In genomic region chr6:7910654-7911344, GRCh38 we compare ENCODE assay signal across 8 cellular contexts. TPM values are rescaled to one million over a fixed set of nuclear protein-coding genes. Genes with fewer than 3 reads are reported as not detected.
A peak's percentile ranks its signal among the peaks of the same experiment; 100 is the strongest.
DNase-seq lines count a peak whose midpoint lies in the region; ATAC-seq and TF ChIP-seq lines count a peak whose summit lies in the region.

Gene TXNDC5 (minus strand): TSS chr6:7910788. CDS start chr6:7910776, 12 bp downstream.

- no peaks in the 10 kb centered on the region for H3K4me1 Mint-ChIP-seq in CD4-positive, alpha-beta T cell (ENCODE audit: low read depth)
- H3K4me1 Mint-ChIP-seq in activated T-cell treated with anti-CD3 and anti-CD28 coated beads, Interleukin-2, amount 50 U/mL, for 72 hours (ENCODE audit: low read depth), result peaks cover 20% of the 10 kb centered on the region

- intact Hi-C loops in CD4-positive, alpha-beta T cell (cut with DNase I, micrococcal nuclease), result loop anchor here in 1 of 2 experiments (2.0 to 10.0 kb wide), 5 partner anchors 156 to 527 kb away; partner anchors contain the start of genes CAGE1, EEF1E1, RIOK1 and SLC35B3
- intact Hi-C loops in PC-9 (cut with micrococcal nuclease; ENCODE audit: unreplicated experiment) (loop anchor here (1.0 to 5.0 kb wide), 2 partner anchors 65 to 183 kb away; partner anchors contain the start of gene BMP6), esophagus squamous epithelium (cut with DNase I) (no loop called here)

- H3K9me3 Mint-ChIP-seq in CD4-positive, alpha-beta T cell, result no peaks in the 10 kb centered on the region
- H3K9me3 Mint-ChIP-seq in activated T-cell treated with anti-CD3 and anti-CD28 coated beads, Interleukin-2, amount 50 U/mL, for 72 hours, result no peaks in the 10 kb centered on the region

- H3K4me2 ChIP-seq in PC-9, result peak within 1 kb of the TSS; percentile 97

- WGBS in esophagus squamous epithelium, 2 donors, result 40% methylated on average over 4 of the region's 75 CpGs; no CpG with 5 or more reads in 1 of the 2 donors

- H3K9me3 ChIP-seq in CD4-positive, alpha-beta T cell (ENCODE audit: control insufficient read depth, low read length), result no peaks in the 10 kb centered on the region
- H3K9me3 ChIP-seq in PC-9 (ENCODE audit: insufficient read depth, low read depth) (no peaks in the 10 kb centered on the region), esophagus squamous epithelium (no peaks in the 10 kb centered on the region)

- H3K4me3 ChIP-seq in HL-60 (replicated peaks; ENCODE audit: insufficient read depth, low read length) (peak within 1 kb of the TSS; percentile 85), PC-9 (peak within 1 kb of the TSS; percentile 75), esophagus squamous epithelium (peak within 1 kb of the TSS; percentile 74 to 97 (median 92))

- peak; percentile 85 for ATAC-seq in CD4-positive, alpha-beta T cell (ENCODE audit: poor library complexity)
- peak; percentile 76 for ATAC-seq in GM19463 (IDR thresholded peaks at IDR 0.05; ENCODE audit: unreplicated experiment)
- ATAC-seq in activated T-cell treated with anti-CD3 and anti-CD28 coated beads, Interleukin-2, amount 50 U/mL, for 72 hours (replicated peaks in 1 of 2), result peak; percentile 90 to 91

- no peaks in the 10 kb centered on the region for H3K36me3 ChIP-seq in PC-9 (ENCODE audit: low read depth)
- H3K36me3 ChIP-seq in esophagus squamous epithelium, result no peaks in the 10 kb centered on the region

- H3F3A ChIP-seq in PC-9 (ENCODE audit: insufficient read depth, low read depth), result peaks cover 13% of the 10 kb centered on the region

- CTCF ChIA-PET in CD4-positive, alpha-beta T cell (lab: Charles Lee), result no interaction called here
- CTCF ChIA-PET in PC-9 (lab: Charles Lee), result interaction anchor here (0.6 kb wide), 1 partner anchor 20 kb away, joined by 3 read pairs; no protein-coding TSS in a partner anchor

- POLR2A ChIA-PET in CD4-positive, alpha-beta T cell (lab: Charles Lee), result interaction anchor here (1.0 kb wide), 1 partner anchor 154 kb away, joined by 3 read pairs; no protein-coding TSS in a partner anchor
- POLR2A ChIA-PET in PC-9 (lab: Charles Lee; ENCODE audit: unreplicated experiment), result interaction anchor here (0.6 kb wide), 2 partner anchors 154 to 248 kb away, joined by 3 to 5 read pairs; no protein-coding TSS in a partner anchor

- H3K9me2 ChIP-seq in PC-9 (ENCODE audit: insufficient read depth), result no peaks in the 10 kb centered on the region

- H3K36me3 Mint-ChIP-seq in CD4-positive, alpha-beta T cell (ENCODE audit: low read depth), result no peaks in the 10 kb centered on the region
- H3K36me3 Mint-ChIP-seq in activated T-cell treated with anti-CD3 and anti-CD28 coated beads, Interleukin-2, amount 50 U/mL, for 72 hours (ENCODE audit: insufficient read depth in 2 of 2), result no peaks in the 10 kb centered on the region

- peaks cover 38% of the 10 kb centered on the region for H3K79me2 ChIP-seq in PC-9 (ENCODE audit: low read depth)

- no peak within 1 kb of the TSS for H3K27ac Mint-ChIP-seq in CD4-positive, alpha-beta T cell
- peak within 1 kb of the TSS; percentile 31 for H3K27ac Mint-ChIP-seq in activated T-cell treated with anti-CD3 and anti-CD28 coated beads, Interleukin-2, amount 50 U/mL, for 72 hours

- peaks cover 14% of the 10 kb centered on the region; the same call in 1 of the 2 replicates for H4K20me1 ChIP-seq in PC-9 (ENCODE audit: insufficient read depth)

- peak; percentile 32 to 76 (median 54) for DNase-seq in CD4-positive, alpha-beta T cell
- DNase-seq in HL-60 (ENCODE audit: low read depth in 1 of 2, low spot score in 1 of 2) (peak; percentile 49 to 65), PC-9 (peak in 1 of 2 experiments; percentile 76), esophagus squamous epithelium (lab: John Stamatoyannopoulos, UW) (no peak), myocyte (ENCODE audit: low read depth) (peak; percentile 82)
- DNase-seq in activated T-cell treated with anti-CD3 and anti-CD28 coated beads, Interleukin-2, amount 50 U/mL, for 72 hours, result peak; percentile 80 to 81
- peak; percentile 35 to 55 for DNase-seq in stimulated activated CD8-positive, alpha-beta memory T cell treated with anti-CD3 and anti-CD28 coated beads, Interleukin-7, amount 100 ng/mL, for 48 hours (ENCODE audit: extremely low read depth in 1 of 2, low read depth in 1 of 2)

- no peak for TF ChIP-seq CTCF in CD4-positive, alpha-beta T cell (IDR thresholded peaks at IDR 0.05)
- TF ChIP-seq CTCF in HL-60 (IDR thresholded peaks at IDR 0.05; ENCODE audit: insufficient read depth, low read length), result no peak
- no peak for TF ChIP-seq CTCF in PC-9 (conservative IDR thresholded peaks at IDR 0.05)
- TF ChIP-seq CTCF in esophagus squamous epithelium (IDR thresholded peaks at IDR 0.05), result no peak

- no peak within 1 kb of the TSS for H3K27ac ChIP-seq in CD4-positive, alpha-beta T cell (ENCODE audit: low read depth, low read length)
- H3K27ac ChIP-seq in HL-60 (replicated peaks) (peak within 1 kb of the TSS; percentile 77), PC-9 (peak within 1 kb of the TSS; percentile 41), esophagus squamous epithelium (peak within 1 kb of the TSS; percentile 84 to 91 (median 89))

- no TSS peak for BruUV-seq in PC-9 (replicated peaks; lab: Mats Ljungman, UMichigan)

- H3K27me3 Mint-ChIP-seq in CD4-positive, alpha-beta T cell, result no peaks in the 10 kb centered on the region
- no peaks in the 10 kb centered on the region for H3K27me3 Mint-ChIP-seq in activated T-cell treated with anti-CD3 and anti-CD28 coated beads, Interleukin-2, amount 50 U/mL, for 72 hours (ENCODE audit: low read depth)

- H3K4me1 ChIP-seq in PC-9 (replicated peaks; ENCODE audit: insufficient read depth) (peaks cover 14% of the 10 kb centered on the region; the same call in 1 of the 2 replicates), esophagus squamous epithelium (peaks cover 16 to 36% (median 26%) of the 10 kb centered on the region in 3 donors)

- peak within 1 kb of the TSS; percentile 84 for H3K4me3 Mint-ChIP-seq in CD4-positive, alpha-beta T cell
- H3K4me3 Mint-ChIP-seq in activated T-cell treated with anti-CD3 and anti-CD28 coated beads, Interleukin-2, amount 50 U/mL, for 72 hours, result peak within 1 kb of the TSS; percentile 87 to 89

- no peaks in the 10 kb centered on the region for H3K27me3 ChIP-seq in CD4-positive, alpha-beta T cell (ENCODE audit: control insufficient read depth, insufficient read depth, low read length)
- H3K27me3 ChIP-seq in HL-60 (ENCODE audit: insufficient read depth, poor library complexity, severe bottlenecking) (no peaks in the 10 kb centered on the region), PC-9 (ENCODE audit: insufficient read depth, low read depth) (no peaks in the 10 kb centered on the region), esophagus squamous epithelium (peaks cover 0 to 9% (median 0%) of the 10 kb centered on the region in 4 donors)

- H2AFZ ChIP-seq in PC-9, result peak within 1 kb of the TSS; percentile 88

- TF ChIP-seq POLR2A in esophagus squamous epithelium (IDR thresholded peaks at IDR 0.05), result peak in 2 of 4 donors; percentile 7 to 46

RNA-seq across cellular contexts. Expression of gene TXNDC5, which starts in this region (rescaled TPM):
- total RNA-seq in CD4-positive, alpha-beta T cell, result 1 to 10 TPM; 4.2 to 7.8 TPM
- total RNA-seq in PC-9 (2021) (74.8 and 80.5 TPM in 2 replicates), esophagus squamous epithelium (100 to 1,000 TPM in 2 of 4 donors, 10 to 100 TPM in 2; 51.9 to 125 (median 104) TPM), myocyte (138 and 162 TPM in 2 replicates)
- total RNA-seq in activated T-cell treated with anti-CD3 and anti-CD28 coated beads, Interleukin-2, amount 50 U/mL, for 72 hours, result 10 to 100 TPM; 40.3 to 42.0 TPM
- 143 TPM for polyA plus RNA-seq in myocyte (2012)
